Comparison of ENCODE assay signal across 8 cellular contexts in the genomic region with DNA sequence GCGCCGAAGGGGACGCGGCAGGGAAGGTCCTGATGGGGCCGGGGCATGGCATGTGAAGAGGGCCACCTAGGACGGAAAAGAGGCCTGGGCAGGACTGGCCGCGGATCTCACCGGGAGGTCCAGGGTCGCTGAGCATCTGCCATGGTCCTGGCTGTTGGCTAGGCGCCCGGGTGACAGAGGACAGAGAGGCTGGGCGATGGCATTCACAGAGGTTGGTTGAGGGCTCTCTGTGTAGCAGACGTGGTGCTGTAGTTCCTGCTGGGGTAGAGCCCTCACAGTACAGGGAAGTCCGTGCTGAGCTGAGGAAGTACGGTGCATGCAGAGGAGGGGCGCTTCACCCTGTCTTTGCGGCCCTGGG. TPM values are rescaled to one million over a fixed set of nuclear protein-coding genes. Genes with fewer than 3 reads are reported as not detected.
DNase-seq lines count a peak whose midpoint lies in the region; ATAC-seq and TF ChIP-seq lines count a peak whose summit lies in the region.

No MANE protein-coding gene starts in this region.

- DNase-seq in SHP77 (lab: John Stamatoyannopoulos, UW) (peak; percentile 35 to 38), SHP77 treated with DMSO at 0.1 percent for 48 hours (lab: John Stamatoyannopoulos, UW) (no peak), SJCRH30 (peak; percentile 45 to 49), body of pancreas (peak; percentile 45 to 51 (median 48)), iris pigment epithelial cell (ENCODE audit: low read depth) (peak; percentile 28), dedifferentiated amniotic fluid mesenchymal stem cell (ENCODE audit: extremely low spot score) (no peak)
- peak; percentile 26 for DNase-seq in stimulated activated CD4-positive, alpha-beta T cell treated with anti-CD3 and anti-CD28 coated beads, Interleukin-4, amount 100 ng/mL, for 1 hour

- H3K9me3 ChIP-seq in SJCRH30 (replicated peaks) = no peaks in the 10 kb centered on the region
- H3K9me3 ChIP-seq in body of pancreas = no peaks in the 10 kb centered on the region

- 1 to 3% methylated on average over 14 to 18 of the region's 18 CpGs for WGBS in body of pancreas, 2 donors

- no peak overlapping the region; the same call in 1 of the 2 replicates for H3K27ac ChIP-seq in SJCRH30
- peak overlapping the region in 3 of 4 donors; percentile 21 to 62 (median 36) for H3K27ac ChIP-seq in body of pancreas

- ATAC-seq in HG03066 (IDR thresholded peaks at IDR 0.05; ENCODE audit: low read depth, unreplicated experiment) (peak; percentile 14), body of pancreas (peak; percentile 19)

- H3K4me1 ChIP-seq in SJCRH30 (0 out of 2 replicates have a peak, but pooled peaks cover 4% of the 10 kb centered on the region), body of pancreas (peaks cover 13% of the 10 kb centered on the region)

- no peak for TF ChIP-seq POLR2A in body of pancreas (IDR thresholded peaks at IDR 0.05)

- H3K36me3 ChIP-seq in SJCRH30 (peaks cover 4% of the 10 kb centered on the region; the same call in 1 of the 2 replicates), body of pancreas (replicated peaks in 1 of 2; ENCODE audit: insufficient read depth in 1 of 2, low read depth in 2 of 2) (no peaks in the 10 kb centered on the region)

- TF ChIP-seq CTCF in body of pancreas (IDR thresholded peaks at IDR 0.05) = no peak

- H3K27me3 ChIP-seq in SJCRH30 = no peaks in the 10 kb centered on the region
- H3K27me3 ChIP-seq in body of pancreas = no peaks in the 10 kb centered on the region

- intact Hi-C loops in body of pancreas (cut with DNase I) = no loop called here

- H3K4me3 ChIP-seq in SJCRH30 = peak overlapping the region; percentile 84
- peak overlapping the region; percentile 27 to 48 for H3K4me3 ChIP-seq in body of pancreas

RNA-seq across cellular contexts. Expression of a gene that starts 0.4 kb away (rescaled TPM):
- total RNA-seq in SJCRH30 (2014; rRNA removed; shearing (Covaris generic)) = 2.6 and 3.9 TPM in 2 replicates
- 1 to 10 TPM; 3.9 to 5.6 TPM for total RNA-seq in body of pancreas

RNA-seq across cellular contexts. Expression of a gene that starts 13.0 kb away (rescaled TPM):
- 28.3 and 35.4 TPM in 2 replicates for total RNA-seq in SJCRH30 (2014; rRNA removed; shearing (Covaris generic))
- 10 to 100 TPM in 1 of 2 donors, 1 to 10 TPM in 1; 4.9 to 10.6 TPM for total RNA-seq in body of pancreas

RNA-seq across cellular contexts. Expression of a gene that starts 20.8 kb away (rescaled TPM):
- total RNA-seq in SJCRH30 (2014; rRNA removed; shearing (Covaris generic)) = 1.5 and 3.3 TPM in 2 replicates
- not detected for total RNA-seq in body of pancreas

Comparison
In these comparisons a context has a peak if more than half of its experiments do, and no peak if none do; other contexts are left out.
1. DNase-seq: peak in SHP77 (2 of 2), SJCRH30 (2 of 2), body of pancreas (4 of 4), iris pigment epithelial cell (single experiment) and stimulated activated CD4-positive, alpha-beta T cell treated with anti-CD3 and anti-CD28 coated beads, Interleukin-4, amount 100 ng/mL, for 1 hour (single experiment); none in SHP77 treated with DMSO at 0.1 percent for 48 hours (single experiment) and dedifferentiated amniotic fluid mesenchymal stem cell (single experiment).